18 cellular contexts compared by ENCODE assay signal in the genomic region with DNA sequence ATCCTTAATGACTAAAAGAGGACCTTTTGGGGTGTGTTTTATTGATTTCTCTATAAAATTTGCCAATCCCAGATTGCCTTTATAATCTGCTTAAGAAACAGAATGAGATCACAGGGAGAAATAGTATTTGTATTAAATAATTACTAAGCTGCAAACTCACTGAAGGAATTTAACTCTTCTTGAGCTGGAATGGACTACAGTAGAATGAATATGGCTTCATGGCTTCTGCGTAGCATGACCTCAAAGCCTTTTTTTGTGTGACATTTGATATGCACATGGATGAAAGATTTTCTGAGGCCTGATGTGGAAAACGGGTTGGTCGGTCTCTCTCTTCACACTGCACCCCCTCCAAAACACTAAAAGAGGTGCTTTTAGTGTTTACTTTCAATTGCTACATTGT.
DNase-seq lines count a peak whose midpoint lies in the region; ATAC-seq and TF ChIP-seq lines count a peak whose summit lies in the region.
"Had no signal": no experiment of that assay in that cellular context is flagged by ENCODE, and none has a peak within 500 bp of the region (broad histone marks: within the 10 kb centered on the region; RNA-seq: fewer than 3 reads in every experiment).

No MANE protein-coding gene starts in this region.

- H3K36me3 ChIP-seq in left ventricle myocardium inferior (no peaks in the 10 kb centered on the region), adipocyte (ENCODE audit: control insufficient read depth, insufficient read depth, low read length, severe bottlenecking) (no peaks in the 10 kb centered on the region), skeletal muscle tissue (ENCODE audit: control insufficient read depth in 3 of 3, insufficient read depth in 3 of 3, low read length in 3 of 3) (no peaks in the 10 kb centered on the region)

- H3K4me3 ChIP-seq in left ventricle myocardium inferior = peak overlapping the region; percentile 24
- peak overlapping the region; percentile 52 for H3K4me3 ChIP-seq in adipocyte (ENCODE audit: low read length)
- no peak overlapping the region for H3K4me3 ChIP-seq in skeletal muscle tissue (ENCODE audit: low read length in 3 of 3)
- H3K4me3 ChIP-seq: SK-N-MC had no signal

- no peak overlapping the region for H3K9ac ChIP-seq in adipocyte (ENCODE audit: low read length)
- H3K9ac ChIP-seq in skeletal muscle tissue (ENCODE audit: low read depth in 1 of 3, low read length in 3 of 3) = no peak overlapping the region

- DNase-seq in left ventricle myocardium inferior (no peak), Right ventricle myocardium inferior (ENCODE audit: missing footprints) (no peak), adipocyte (ENCODE audit: low read depth) (no peak), left kidney (ENCODE audit: low read depth, low spot score) (peak; percentile 17), NOMO-1 (lab: John Stamatoyannopoulos, UW; ENCODE audit: unreplicated experiment in 2 of 2) (no peak)
- DNase-seq: Calu3; CD4-positive, CD25-positive, alpha-beta regulatory T cell; DMS79; GDM1; GOT3; NCI-H1436; NCI-H2081 treated with DMSO at 0.1 percent for 48 hours; NCI-H526 had no signal

- intact Hi-C loops in left ventricle myocardium inferior (cut with micrococcal nuclease) = no loop called here
- intact Hi-C loops in Right ventricle myocardium inferior (cut with DNase I) = no loop called here

- ATAC-seq in Right ventricle myocardium inferior (no peak), HG03469 (IDR thresholded peaks at IDR 0.05; ENCODE audit: unreplicated experiment) (no peak), HG03175 (IDR thresholded peaks at IDR 0.05; ENCODE audit: unreplicated experiment) (no peak)

- H3K9me3 ChIP-seq in left ventricle myocardium inferior (replicated peaks) (no peaks in the 10 kb centered on the region), adipocyte (ENCODE audit: control insufficient read depth, low read length) (no peaks in the 10 kb centered on the region), skeletal muscle tissue (ENCODE audit: control insufficient read depth in 3 of 3, low read length in 3 of 3) (no peaks in the 10 kb centered on the region)

- H3K27ac ChIP-seq in left ventricle myocardium inferior (replicated peaks) = peak overlapping the region; percentile 66
- peak overlapping the region; percentile 48 for H3K27ac ChIP-seq in skeletal muscle tissue (ENCODE audit: low read depth, low read length)
- H3K27ac ChIP-seq: RWPE1, SK-N-MC had no signal

- peaks cover 100% of the 10 kb centered on the region for H3K4me1 ChIP-seq in left ventricle myocardium inferior
- H3K4me1 ChIP-seq in adipocyte (ENCODE audit: control insufficient read depth, insufficient read depth, low read length) = peaks cover 93% of the 10 kb centered on the region
- H3K4me1 ChIP-seq in skeletal muscle tissue (ENCODE audit: control insufficient read depth in 3 of 3, insufficient read depth in 3 of 3, low read length in 3 of 3) = peaks cover 45 to 70% (median 67%) of the 10 kb centered on the region in 3 donors

- H3K27me3 ChIP-seq in left ventricle myocardium inferior (ENCODE audit: low read depth) (no peaks in the 10 kb centered on the region), adipocyte (replicated peaks; ENCODE audit: control insufficient read depth, insufficient read depth, low read length) (no peaks in the 10 kb centered on the region), skeletal muscle tissue (ENCODE audit: control insufficient read depth in 3 of 3, insufficient read depth in 3 of 3, low read length in 3 of 3) (no peaks in the 10 kb centered on the region)

- no peak for TF ChIP-seq CTCF in left ventricle myocardium inferior (IDR thresholded peaks at IDR 0.05; ENCODE audit: borderline replicate concordance)

Comparison
In these comparisons a context has a peak if more than half of its experiments do, and no peak if none do; other contexts are left out.
1. H3K4me3 ChIP-seq: peak in left ventricle myocardium inferior (single experiment) and adipocyte (single experiment); none in skeletal muscle tissue (0 of 3).